10 cellular contexts compared by ENCODE assay signal in the genomic region with DNA sequence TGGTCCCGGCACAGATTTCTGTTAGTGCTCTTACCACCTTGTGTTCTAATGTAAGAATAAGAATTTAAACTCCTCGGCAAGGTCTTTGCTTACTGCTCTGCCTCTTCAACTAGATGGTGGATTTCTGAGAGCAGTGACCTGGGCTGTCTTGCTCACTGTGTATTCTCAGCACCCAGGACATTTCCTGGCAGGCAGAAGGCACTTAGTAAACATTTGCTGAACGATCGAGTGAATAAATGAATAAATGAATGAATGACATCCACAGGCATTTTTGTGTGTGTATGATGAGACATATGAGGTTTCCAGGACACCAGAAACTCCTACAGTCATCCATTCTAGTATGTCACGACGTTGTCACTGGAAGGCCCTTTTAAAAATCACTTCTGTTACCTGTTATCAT.
A peak's percentile ranks its signal among the peaks of the same experiment; 100 is the strongest.
DNase-seq lines count a peak whose midpoint lies in the region; ATAC-seq, FAIRE-seq and TF ChIP-seq lines count a peak whose summit lies in the region.
"Had no signal": no experiment of that assay in that cellular context is flagged by ENCODE, and none has a peak within 500 bp of the region (broad histone marks: within the 10 kb centered on the region; RNA-seq: fewer than 3 reads in every experiment).

No MANE protein-coding gene starts in this region.

- H3K27ac ChIP-seq in A549 (peak overlapping the region; percentile 82 to 83), SJCRH30 (peak overlapping the region; percentile 98), foreskin keratinocyte (peak overlapping the region; percentile 59), rectal smooth muscle tissue (ENCODE audit: low read depth, low read length) (peak overlapping the region; percentile 78)
- H3K27ac ChIP-seq: right lobe of liver had no signal

- H3K27me3 ChIP-seq in SJCRH30 (no peaks in the 10 kb centered on the region), foreskin keratinocyte (no peaks in the 10 kb centered on the region), rectal smooth muscle tissue (ENCODE audit: control insufficient read depth, insufficient read depth, low read length) (no peaks in the 10 kb centered on the region)
- H3K27me3 ChIP-seq: right lobe of liver had no signal

- H3K9me3 ChIP-seq in A549: no peaks in the 10 kb centered on the region
- no peaks in the 10 kb centered on the region; the same call in 1 of the 2 replicates for H3K9me3 ChIP-seq in SJCRH30 (replicated peaks)
- H3K9me3 ChIP-seq: right lobe of liver had no signal

- TF ChIP-seq CTCF in A549 (IDR thresholded peaks at IDR 0.05) (no peak), foreskin keratinocyte (conservative IDR thresholded peaks at IDR 0.05) (no peak)

- WGBS in A549 (ENCODE audit: missing lambda C conversion rate): 40% methylated on average over 6 of the region's 6 CpGs

- ATAC-seq in A549 (peak in 1 of 2 experiments; percentile 37; a peak in 3 of 6 replicates), foreskin keratinocyte (no peak)

- no peak for FAIRE-seq in A549 (lab: Jason Lieb, UNC)

- H3K36me3 ChIP-seq in SJCRH30 (no peaks in the 10 kb centered on the region), rectal smooth muscle tissue (ENCODE audit: control insufficient read depth, insufficient read depth, low read length) (no peaks in the 10 kb centered on the region)
- H3K36me3 ChIP-seq: right lobe of liver had no signal

- DNase-seq in A549 (ENCODE audit: low read depth in 1 of 2, low spot score in 1 of 2): no peak
- DNase-seq in SJCRH30: no peak
- DNase-seq in foreskin keratinocyte: no peak
- no peak for DNase-seq in NCI-H1930 (lab: John Stamatoyannopoulos, UW)
- no peak for DNase-seq in NCI-H146 treated with DMSO at 0.1 percent for 48 hours (lab: John Stamatoyannopoulos, UW; ENCODE audit: unreplicated experiment)
- no peak for DNase-seq in activated CD8-positive, alpha-beta memory T cell treated with anti-CD3 and anti-CD28 coated beads, Interleukin-2, amount 50 U/mL, for 48 hours
- no peak for DNase-seq in SIG-M5 treated with dmso at 0.1 percent for 504 hours (lab: John Stamatoyannopoulos, UW; ENCODE audit: unreplicated experiment)
- DNase-seq: activated T-cell treated with anti-CD3 and anti-CD28 coated beads, Interleukin-2, amount 50 U/mL, for 1 hour; right lobe of liver had no signal

- no peak for TF ChIP-seq POLR2A in A549 (IDR thresholded peaks at IDR 0.05; ENCODE audit: low read length)

- TF ChIP-seq RAD21 in A549 (conservative IDR thresholded peaks at IDR 0.05 in 1 of 2, IDR thresholded peaks at IDR 0.05 in 1 of 2): no peak

- TF ChIP-seq EP300 in A549 (IDR thresholded peaks at IDR 0.05): no peak

- peaks cover 26% of the 10 kb centered on the region for H3K4me1 ChIP-seq in A549
- peaks cover 32% of the 10 kb centered on the region for H3K4me1 ChIP-seq in SJCRH30
- H3K4me1 ChIP-seq in foreskin keratinocyte: peaks cover 11% of the 10 kb centered on the region
- H3K4me1 ChIP-seq in rectal smooth muscle tissue (ENCODE audit: control insufficient read depth, insufficient read depth, low read length): peaks cover 20% of the 10 kb centered on the region
- H3K4me1 ChIP-seq: right lobe of liver had no signal

- POLR2A ChIA-PET in A549 (lab: Yijun Ruan, JAX): interaction anchor here (1.9 to 2.3 kb wide), 2 partner anchors 18 to 144 kb away, joined by 8 to 16 read pairs; a partner anchor contains a TSS

- H3K4me3 ChIP-seq in A549 (no peak overlapping the region; the same call in 2 of the 3 replicates), SJCRH30 (no peak overlapping the region), rectal smooth muscle tissue (ENCODE audit: low read length) (no peak overlapping the region)
- H3K4me3 ChIP-seq: right lobe of liver had no signal

- CTCF ChIA-PET in A549 (lab: Yijun Ruan, JAX): interaction anchor here (1.9 to 3.2 kb wide), 3 partner anchors 11 to 180 kb away, joined by 6 to 11 read pairs (median 7); no protein-coding TSS in a partner anchor

- no peak overlapping the region for H3K9ac ChIP-seq in rectal smooth muscle tissue (ENCODE audit: low read length)

- peak overlapping the region; percentile 77 for H3K4me2 ChIP-seq in A549

TF ChIP-seq in A549, 52 proteins besides CTCF, POLR2A, EP300 and RAD21:
- TF ChIP-seq, protein P1, sequence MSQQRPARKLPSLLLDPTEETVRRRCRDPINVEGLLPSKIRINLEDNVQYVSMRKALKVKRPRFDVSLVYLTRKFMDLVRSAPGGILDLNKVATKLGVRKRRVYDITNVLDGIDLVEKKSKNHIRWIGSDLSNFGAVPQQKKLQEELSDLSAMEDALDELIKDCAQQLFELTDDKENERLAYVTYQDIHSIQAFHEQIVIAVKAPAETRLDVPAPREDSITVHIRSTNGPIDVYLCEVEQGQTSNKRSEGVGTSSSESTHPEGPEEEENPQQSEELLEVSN (IDR thresholded peaks at IDR 0.05; ENCODE audit: borderline replicate concordance, low read depth): 0 out of 2 replicates have a peak, but pooled peaks have one; percentile 0
- TF ChIP-seq CBX8 (IDR thresholded peaks at IDR 0.05): no peak
- no peak for TF ChIP-seq HOXB5 (CRISPR knock-in tag; IDR thresholded peaks at IDR 0.05)
